Comparison of ENCODE assay signal across 2 cellular contexts in the genomic region with DNA sequence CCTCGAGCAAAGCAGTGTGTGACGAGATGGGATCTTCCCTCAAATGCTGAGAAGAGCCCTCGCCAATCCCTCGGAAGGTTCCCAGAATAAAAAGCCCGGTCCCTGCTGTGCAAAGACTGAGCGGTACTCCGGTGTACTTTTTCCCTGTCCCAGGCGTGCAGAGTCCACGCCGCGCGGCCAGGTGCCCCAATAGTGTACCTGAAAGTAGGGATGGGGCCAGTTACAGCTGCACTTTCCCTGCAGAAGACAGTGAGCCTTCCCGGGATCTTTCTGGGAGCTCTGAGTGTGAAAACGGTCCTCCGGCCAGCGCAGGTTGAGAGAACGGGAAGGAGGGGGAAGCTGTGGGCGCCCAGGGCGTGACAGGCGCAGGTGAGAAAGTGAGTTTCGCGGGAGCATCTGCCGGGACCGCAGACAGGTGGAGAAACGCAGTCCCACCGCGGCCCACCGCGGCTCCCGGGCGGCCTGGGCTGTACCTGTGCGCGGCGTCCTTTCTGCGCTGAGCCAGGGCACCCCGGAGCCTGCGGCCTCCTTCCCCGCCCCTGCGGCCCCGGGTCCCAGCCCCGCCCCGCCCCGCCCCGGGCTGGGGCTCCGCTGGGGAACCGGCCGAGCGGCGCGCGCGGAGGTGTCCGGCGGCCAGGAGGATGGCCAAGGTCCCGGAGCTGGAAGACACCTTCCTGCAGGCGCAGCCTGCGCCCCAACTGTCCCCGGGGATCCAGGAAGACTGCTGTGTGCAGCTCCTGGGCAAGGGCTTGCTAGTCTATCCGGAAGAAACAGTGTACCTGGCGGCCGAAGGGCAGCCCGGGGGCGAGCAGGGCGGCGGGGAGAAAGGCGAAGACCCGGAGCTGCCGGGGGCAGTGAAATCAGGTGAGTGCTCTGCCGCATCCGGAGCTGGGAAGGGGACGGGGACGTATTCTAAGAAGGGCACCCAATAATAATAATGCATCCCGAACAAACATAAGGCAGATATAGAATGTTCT.
TF ChIP-seq lines count a peak whose summit lies in the region.

A gene with protein sequence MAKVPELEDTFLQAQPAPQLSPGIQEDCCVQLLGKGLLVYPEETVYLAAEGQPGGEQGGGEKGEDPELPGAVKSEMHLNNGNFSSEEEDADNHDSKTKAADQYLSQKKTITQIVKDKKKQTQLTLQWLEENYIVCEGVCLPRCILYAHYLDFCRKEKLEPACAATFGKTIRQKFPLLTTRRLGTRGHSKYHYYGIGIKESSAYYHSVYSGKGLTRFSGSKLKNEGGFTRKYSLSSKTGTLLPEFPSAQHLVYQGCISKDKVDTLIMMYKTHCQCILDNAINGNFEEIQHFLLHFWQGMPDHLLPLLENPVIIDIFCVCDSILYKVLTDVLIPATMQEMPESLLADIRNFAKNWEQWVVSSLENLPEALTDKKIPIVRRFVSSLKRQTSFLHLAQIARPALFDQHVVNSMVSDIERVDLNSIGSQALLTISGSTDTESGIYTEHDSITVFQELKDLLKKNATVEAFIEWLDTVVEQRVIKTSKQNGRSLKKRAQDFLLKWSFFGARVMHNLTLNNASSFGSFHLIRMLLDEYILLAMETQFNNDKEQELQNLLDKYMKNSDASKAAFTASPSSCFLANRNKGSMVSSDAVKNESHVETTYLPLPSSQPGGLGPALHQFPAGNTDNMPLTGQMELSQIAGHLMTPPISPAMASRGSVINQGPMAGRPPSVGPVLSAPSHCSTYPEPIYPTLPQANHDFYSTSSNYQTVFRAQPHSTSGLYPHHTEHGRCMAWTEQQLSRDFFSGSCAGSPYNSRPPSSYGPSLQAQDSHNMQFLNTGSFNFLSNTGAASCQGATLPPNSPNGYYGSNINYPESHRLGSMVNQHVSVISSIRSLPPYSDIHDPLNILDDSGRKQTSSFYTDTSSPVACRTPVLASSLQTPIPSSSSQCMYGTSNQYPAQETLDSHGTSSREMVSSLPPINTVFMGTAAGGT (plus strand): TSS at position 608 of the 977 bp plus-strand sequence. CDS start 34 bp downstream, at position 642.

TF ChIP-seq in HEK293, 187 proteins besides CTCF, POLR2A, EP300 and RAD21 (continued from another document and continues in another):
- TF ChIP-seq, protein P1, sequence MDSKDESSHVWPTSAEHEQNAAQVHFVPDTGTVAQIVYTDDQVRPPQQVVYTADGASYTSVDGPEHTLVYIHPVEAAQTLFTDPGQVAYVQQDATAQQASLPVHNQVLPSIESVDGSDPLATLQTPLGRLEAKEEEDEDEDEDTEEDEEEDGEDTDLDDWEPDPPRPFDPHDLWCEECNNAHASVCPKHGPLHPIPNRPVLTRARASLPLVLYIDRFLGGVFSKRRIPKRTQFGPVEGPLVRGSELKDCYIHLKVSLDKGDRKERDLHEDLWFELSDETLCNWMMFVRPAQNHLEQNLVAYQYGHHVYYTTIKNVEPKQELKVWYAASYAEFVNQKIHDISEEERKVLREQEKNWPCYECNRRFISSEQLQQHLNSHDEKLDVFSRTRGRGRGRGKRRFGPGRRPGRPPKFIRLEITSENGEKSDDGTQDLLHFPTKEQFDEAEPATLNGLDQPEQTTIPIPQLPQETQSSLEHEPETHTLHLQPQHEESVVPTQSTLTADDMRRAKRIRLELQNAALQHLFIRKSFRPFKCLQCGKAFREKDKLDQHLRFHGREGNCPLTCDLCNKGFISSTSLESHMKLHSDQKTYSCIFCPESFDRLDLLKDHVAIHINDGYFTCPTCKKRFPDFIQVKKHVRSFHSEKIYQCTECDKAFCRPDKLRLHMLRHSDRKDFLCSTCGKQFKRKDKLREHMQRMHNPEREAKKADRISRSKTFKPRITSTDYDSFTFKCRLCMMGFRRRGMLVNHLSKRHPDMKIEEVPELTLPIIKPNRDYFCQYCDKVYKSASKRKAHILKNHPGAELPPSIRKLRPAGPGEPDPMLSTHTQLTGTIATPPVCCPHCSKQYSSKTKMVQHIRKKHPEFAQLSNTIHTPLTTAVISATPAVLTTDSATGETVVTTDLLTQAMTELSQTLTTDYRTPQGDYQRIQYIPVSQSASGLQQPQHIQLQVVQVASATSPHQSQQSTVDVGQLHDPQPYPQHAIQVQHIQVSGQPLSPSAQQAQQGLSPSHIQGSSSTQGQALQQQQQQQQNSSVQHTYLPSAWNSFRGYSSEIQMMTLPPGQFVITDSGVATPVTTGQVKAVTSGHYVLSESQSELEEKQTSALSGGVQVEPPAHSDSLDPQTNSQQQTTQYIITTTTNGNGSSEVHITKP (tag by site-specific recombination; IDR thresholded peaks at IDR 0.05) = 0 out of 2 replicates have a peak, but pooled peaks have one; percentile 7
- TF ChIP-seq, protein P2, sequence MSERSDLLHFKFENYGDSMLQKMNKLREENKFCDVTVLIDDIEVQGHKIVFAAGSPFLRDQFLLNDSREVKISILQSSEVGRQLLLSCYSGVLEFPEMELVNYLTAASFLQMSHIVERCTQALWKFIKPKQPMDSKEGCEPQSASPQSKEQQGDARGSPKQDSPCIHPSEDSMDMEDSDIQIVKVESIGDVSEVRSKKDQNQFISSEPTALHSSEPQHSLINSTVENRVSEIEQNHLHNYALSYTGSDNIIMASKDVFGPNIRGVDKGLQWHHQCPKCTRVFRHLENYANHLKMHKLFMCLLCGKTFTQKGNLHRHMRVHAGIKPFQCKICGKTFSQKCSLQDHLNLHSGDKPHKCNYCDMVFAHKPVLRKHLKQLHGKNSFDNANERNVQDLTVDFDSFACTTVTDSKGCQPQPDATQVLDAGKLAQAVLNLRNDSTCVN (tag by site-specific recombination; optimal IDR thresholded peaks at IDR 0.05) = peak; percentile 59
- TF ChIP-seq ZNF335 (tag by site-specific recombination; conservative IDR thresholded peaks at IDR 0.05) (peak; percentile 99), ZNF341 (tag by site-specific recombination; IDR thresholded peaks at IDR 0.05; ENCODE audit: low read depth) (peak; percentile 51), ZXDB (tag by site-specific recombination; IDR thresholded peaks at IDR 0.05) (peak; percentile 65; the same call in 1 of the 2 replicates), KLF1 (tag by site-specific recombination; IDR thresholded peaks at IDR 0.05) (peak; percentile 23; the same call in 1 of the 2 replicates), ZBTB48 (tag by site-specific recombination; IDR thresholded peaks at IDR 0.05) (peak; percentile 50; the same call in 1 of the 2 replicates), ZEB2 (tag by site-specific recombination; IDR thresholded peaks at IDR 0.05) (peak; percentile 30; the same call in 1 of the 2 replicates), ZBTB20 (tag by site-specific recombination; IDR thresholded peaks at IDR 0.05) (peak; percentile 85)
- TF ChIP-seq, protein P3, sequence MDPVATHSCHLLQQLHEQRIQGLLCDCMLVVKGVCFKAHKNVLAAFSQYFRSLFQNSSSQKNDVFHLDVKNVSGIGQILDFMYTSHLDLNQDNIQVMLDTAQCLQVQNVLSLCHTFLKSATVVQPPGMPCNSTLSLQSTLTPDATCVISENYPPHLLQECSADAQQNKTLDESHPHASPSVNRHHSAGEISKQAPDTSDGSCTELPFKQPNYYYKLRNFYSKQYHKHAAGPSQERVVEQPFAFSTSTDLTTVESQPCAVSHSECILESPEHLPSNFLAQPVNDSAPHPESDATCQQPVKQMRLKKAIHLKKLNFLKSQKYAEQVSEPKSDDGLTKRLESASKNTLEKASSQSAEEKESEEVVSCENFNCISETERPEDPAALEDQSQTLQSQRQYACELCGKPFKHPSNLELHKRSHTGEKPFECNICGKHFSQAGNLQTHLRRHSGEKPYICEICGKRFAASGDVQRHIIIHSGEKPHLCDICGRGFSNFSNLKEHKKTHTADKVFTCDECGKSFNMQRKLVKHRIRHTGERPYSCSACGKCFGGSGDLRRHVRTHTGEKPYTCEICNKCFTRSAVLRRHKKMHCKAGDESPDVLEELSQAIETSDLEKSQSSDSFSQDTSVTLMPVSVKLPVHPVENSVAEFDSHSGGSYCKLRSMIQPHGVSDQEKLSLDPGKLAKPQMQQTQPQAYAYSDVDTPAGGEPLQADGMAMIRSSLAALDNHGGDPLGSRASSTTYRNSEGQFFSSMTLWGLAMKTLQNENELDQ (tag by site-specific recombination; IDR thresholded peaks at IDR 0.05; ENCODE audit: low read depth) = no peak

TF ChIP-seq in SK-N-SH treated with all-trans-retinoic acid at 6 μM for 48 hours, 23 proteins besides CTCF, POLR2A, EP300 and RAD21 (continued from another document):
- TF ChIP-seq, protein P4, sequence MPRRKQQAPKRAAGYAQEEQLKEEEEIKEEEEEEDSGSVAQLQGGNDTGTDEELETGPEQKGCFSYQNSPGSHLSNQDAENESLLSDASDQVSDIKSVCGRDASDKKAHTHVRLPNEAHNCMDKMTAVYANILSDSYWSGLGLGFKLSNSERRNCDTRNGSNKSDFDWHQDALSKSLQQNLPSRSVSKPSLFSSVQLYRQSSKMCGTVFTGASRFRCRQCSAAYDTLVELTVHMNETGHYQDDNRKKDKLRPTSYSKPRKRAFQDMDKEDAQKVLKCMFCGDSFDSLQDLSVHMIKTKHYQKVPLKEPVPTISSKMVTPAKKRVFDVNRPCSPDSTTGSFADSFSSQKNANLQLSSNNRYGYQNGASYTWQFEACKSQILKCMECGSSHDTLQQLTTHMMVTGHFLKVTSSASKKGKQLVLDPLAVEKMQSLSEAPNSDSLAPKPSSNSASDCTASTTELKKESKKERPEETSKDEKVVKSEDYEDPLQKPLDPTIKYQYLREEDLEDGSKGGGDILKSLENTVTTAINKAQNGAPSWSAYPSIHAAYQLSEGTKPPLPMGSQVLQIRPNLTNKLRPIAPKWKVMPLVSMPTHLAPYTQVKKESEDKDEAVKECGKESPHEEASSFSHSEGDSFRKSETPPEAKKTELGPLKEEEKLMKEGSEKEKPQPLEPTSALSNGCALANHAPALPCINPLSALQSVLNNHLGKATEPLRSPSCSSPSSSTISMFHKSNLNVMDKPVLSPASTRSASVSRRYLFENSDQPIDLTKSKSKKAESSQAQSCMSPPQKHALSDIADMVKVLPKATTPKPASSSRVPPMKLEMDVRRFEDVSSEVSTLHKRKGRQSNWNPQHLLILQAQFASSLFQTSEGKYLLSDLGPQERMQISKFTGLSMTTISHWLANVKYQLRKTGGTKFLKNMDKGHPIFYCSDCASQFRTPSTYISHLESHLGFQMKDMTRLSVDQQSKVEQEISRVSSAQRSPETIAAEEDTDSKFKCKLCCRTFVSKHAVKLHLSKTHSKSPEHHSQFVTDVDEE (CRISPR knock-in tag; IDR thresholded peaks at IDR 0.05) = no peak
TF ChIP-seq in SK-N-SH treated with all-trans-retinoic acid at 6 μM for 48 hours: peak in this region for 0.
